ENCODE assay signal across 8 cellular contexts in the genomic region with DNA sequence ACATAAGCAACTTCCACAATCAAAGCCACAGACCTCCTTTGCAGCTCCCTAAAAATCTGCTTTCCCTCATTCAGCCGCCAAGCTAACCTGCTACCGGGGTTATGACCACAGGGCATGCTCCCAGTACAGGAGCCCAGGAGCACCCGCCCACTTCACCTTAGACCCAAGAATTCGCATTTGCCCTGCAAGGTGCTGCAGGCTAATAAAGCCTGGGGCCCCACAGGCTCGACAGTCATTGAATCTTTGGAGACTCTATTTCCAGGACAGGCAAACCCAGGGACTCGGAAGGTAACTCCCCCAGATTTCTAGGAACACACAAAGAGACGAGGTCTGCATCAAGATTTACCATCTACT. TPM values are rescaled to one million over a fixed set of nuclear protein-coding genes. Genes with fewer than 3 reads are reported as not detected.
DNase-seq lines count a peak whose midpoint lies in the region; ATAC-seq, FAIRE-seq and TF ChIP-seq lines count a peak whose summit lies in the region.

No MANE protein-coding gene starts in this region.

- H3K27me3 Mint-ChIP-seq in Caco-2 (ENCODE audit: insufficient read depth, unreplicated experiment): no peaks in the 10 kb centered on the region

- H3K27ac Mint-ChIP-seq in Caco-2 (ENCODE audit: unreplicated experiment): peak overlapping the region; percentile 74

- POLR2A ChIA-PET in Caco-2 (lab: Charles Lee): no interaction called here

- H3K9me3 ChIP-seq in Caco-2: no peaks in the 10 kb centered on the region
- H3K9me3 ChIP-seq in mucosa of descending colon: no peaks in the 10 kb centered on the region

- H3K4me1 Mint-ChIP-seq in Caco-2 (ENCODE audit: low read depth, unreplicated experiment): peaks cover 37% of the 10 kb centered on the region

- DNase-seq in Caco-2: peak; percentile 73 to 85
- DNase-seq in Jurkat, Clone E6-1 (ENCODE audit: low read depth, low spot score): no peak
- peak; percentile 26 for DNase-seq in bronchial epithelial cell (ENCODE audit: low read depth)
- peak in 2 of 3 donors; percentile 65 to 67 for DNase-seq in mucosa of descending colon
- no peak for DNase-seq in stimulated activated CD4-positive, alpha-beta T cell treated with anti-CD3 and anti-CD28 coated beads, Interleukin-4, amount 100 ng/mL, for 1 hour
- no peak for DNase-seq in NCI-H774 (lab: John Stamatoyannopoulos, UW)
- no peak for DNase-seq in effector CD4-positive, alpha-beta T cell

- CTCF ChIA-PET in Caco-2 (lab: Charles Lee): interaction anchor here (0.5 to 2.6 kb wide), 6 partner anchors 61 to 353 kb away, joined by 3 to 17 read pairs (median 4); no protein-coding TSS in a partner anchor

- BruUV-seq in Caco-2 (replicated peaks; lab: Mats Ljungman, UMichigan): no TSS peak

- no peaks in the 10 kb centered on the region for H3K9me3 Mint-ChIP-seq in Caco-2 (ENCODE audit: unreplicated experiment)

- H3K27me3 ChIP-seq in Caco-2 (replicated peaks; ENCODE audit: control insufficient read depth, insufficient read depth, low read length) (no peaks in the 10 kb centered on the region), bronchial epithelial cell (ENCODE audit: control insufficient read depth, insufficient read depth, low read length) (no peaks in the 10 kb centered on the region)

- H3K36me3 ChIP-seq in Caco-2 (ENCODE audit: control insufficient read depth, insufficient read depth, low read length) (no peaks in the 10 kb centered on the region), bronchial epithelial cell (ENCODE audit: control insufficient read depth, insufficient read depth, low read length) (peaks cover 1% of the 10 kb centered on the region), mucosa of descending colon (ENCODE audit: low read depth) (no peaks in the 10 kb centered on the region)

- peaks cover 43% of the 10 kb centered on the region for H3K4me1 ChIP-seq in Caco-2
- peaks cover 47% of the 10 kb centered on the region for H3K4me1 ChIP-seq in mucosa of descending colon (ENCODE audit: low read depth)

- intact Hi-C loops in Caco-2 (cut with micrococcal nuclease; ENCODE audit: unreplicated experiment) (loop anchor here (2.0 to 10.0 kb wide), 6 partner anchors 47 to 364 kb away; no protein-coding TSS in a partner anchor), mucosa of descending colon (cut with DNase I, micrococcal nuclease) (loop anchor here in 1 of 2 donors (10.0 kb wide), 1 partner anchor 64 kb away; no protein-coding TSS in a partner anchor)

- peak; percentile 43 for ATAC-seq in mucosa of descending colon
- no peak for ATAC-seq in GM18861 (IDR thresholded peaks at IDR 0.05; ENCODE audit: unreplicated experiment)

- H3K36me3 Mint-ChIP-seq in Caco-2 (ENCODE audit: insufficient read depth, unreplicated experiment): peaks cover 24% of the 10 kb centered on the region

- TF ChIP-seq CTCF in Caco-2 (IDR thresholded peaks at IDR 0.05; ENCODE audit: insufficient read depth in 1 of 2, low read depth in 1 of 2, low read length in 1 of 2, severe bottlenecking in 1 of 2, unreplicated experiment in 1 of 2) (no peak), bronchial epithelial cell (IDR thresholded peaks at IDR 0.05; ENCODE audit: insufficient read depth, low read length, severe bottlenecking) (no peak), mucosa of descending colon (IDR thresholded peaks at IDR 0.05) (no peak)

- H3K4me3 ChIP-seq in Caco-2 (ENCODE audit: low read depth, low read length): peak overlapping the region; percentile 65
- peak overlapping the region; percentile 81 for H3K4me3 ChIP-seq in Jurkat, Clone E6-1 (ENCODE audit: low read length)
- H3K4me3 ChIP-seq in bronchial epithelial cell (ENCODE audit: low read depth, low read length): peak overlapping the region; percentile 58
- H3K4me3 ChIP-seq in mucosa of descending colon: peak overlapping the region; percentile 50

- peak overlapping the region; percentile 81 for H3K4me3 Mint-ChIP-seq in Caco-2 (ENCODE audit: unreplicated experiment)

- FAIRE-seq in bronchial epithelial cell (lab: Jason Lieb, UNC): no peak

RNA-seq across cellular contexts. Expression of a gene that starts 1.1 kb away (rescaled TPM):
- total RNA-seq in Caco-2 (2022): 71.5 and 75.4 TPM in 2 replicates
- 32.8 TPM for polyA plus RNA-seq in Jurkat, Clone E6-1 (2012; ENCODE audit: insufficient read depth, insufficient read length)
- 16.5 and 19.2 TPM in 2 replicates for total RNA-seq in bronchial epithelial cell
- 100 to 1,000 TPM in 1 of 3 donors, 10 to 100 TPM in 2; 67.1 to 103 (median 84.2) TPM for total RNA-seq in mucosa of descending colon

Comparison
In these comparisons a context has a peak if more than half of its experiments do, and no peak if none do; other contexts are left out.
1. DNase-seq: peak in Caco-2 (2 of 2), bronchial epithelial cell (single experiment) and mucosa of descending colon (2 of 3); none in Jurkat, Clone E6-1 (single experiment), stimulated activated CD4-positive, alpha-beta T cell treated with anti-CD3 and anti-CD28 coated beads, Interleukin-4, amount 100 ng/mL, for 1 hour (single experiment), NCI-H774 (single experiment) and effector CD4-positive, alpha-beta T cell (single experiment).
2. Peak in every context shown above with its lines, with median percentiles within 50 percentile points of each other: H3K4me3 ChIP-seq.